Comparison of ENCODE assay signal across 8 cellular contexts in the genomic region with DNA sequence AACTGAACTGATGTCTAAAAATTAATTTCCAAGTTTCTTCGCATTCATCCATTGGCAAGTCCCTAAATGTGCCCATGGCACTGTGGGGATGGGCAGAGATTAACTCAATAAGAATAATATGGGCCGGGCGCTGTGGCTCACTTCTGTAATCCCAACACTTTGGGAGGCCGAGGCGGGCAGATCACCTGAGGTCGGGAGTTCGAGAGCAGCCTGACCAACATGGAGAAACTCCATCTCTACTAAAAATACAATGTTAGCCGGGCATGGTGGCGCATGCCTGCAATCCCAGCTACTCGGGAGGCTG. TPM values are rescaled to one million over a fixed set of nuclear protein-coding genes. Genes with fewer than 3 reads are reported as not detected.
DNase-seq lines count a peak whose midpoint lies in the region; ATAC-seq, FAIRE-seq and TF ChIP-seq lines count a peak whose summit lies in the region.
"Not testable (repeated sequence)": the region's sequence is repeated elsewhere in the genome, so short reads cannot be mapped to it uniquely, and the experiment has no call there.

No MANE protein-coding gene starts in this region.

- intact Hi-C loops in CD4-positive, alpha-beta memory T cell (cut with micrococcal nuclease) = loop anchor here (1.0 to 5.0 kb wide), 2 partner anchors 75 to 562 kb away; a partner anchor contains a TSS
- intact Hi-C loops in activated B cell treated with CpG ODN at 0.5 μM for 24 hours (cut with micrococcal nuclease) = loop anchor here (5.0 to 10.0 kb wide), 2 partner anchors 1331 to 1508 kb away; a partner anchor contains a TSS
- intact Hi-C loops in GM12878 (cut with micrococcal nuclease; ENCODE audit: unreplicated experiment) = loop anchor here (1.0 to 10.0 kb wide), 2 partner anchors 44 to 1431 kb away; a partner anchor contains a TSS
- intact Hi-C loops in lower lobe of right lung (cut with DNase I); pancreas (cut with DNase I); tibial artery (cut with DNase I; ENCODE audit: low total_unique reads): not testable (repeated sequence)

- RAD21 ChIA-PET in GM12878 (lab: Charles Lee; ENCODE audit: unreplicated experiment) = interaction anchor here (1.5 kb wide), 1 partner anchor 44 kb away, joined by 10 read pairs; a partner anchor contains a TSS

- not testable (repeated sequence) for TF ChIP-seq POLR2A in GM12878 (IDR thresholded peaks at IDR 0.05; ENCODE audit: low read depth, low read length)

- not testable (repeated sequence) for H3K27me3 ChIP-seq in CD4-positive, alpha-beta memory T cell (ENCODE audit: insufficient read depth, low read length); GM12878 (replicated peaks in 1 of 2; ENCODE audit: control insufficient read depth in 2 of 2, insufficient read depth in 2 of 2, low read length in 1 of 2); fibroblast of lung (ENCODE audit: control insufficient read depth, insufficient read depth, low read length); lower lobe of right lung (ENCODE audit: low read depth); pancreas; tibial artery

- not testable (repeated sequence) for TF ChIP-seq CTCF in LNCaP clone FGC (IDR thresholded peaks at IDR 0.05; ENCODE audit: control insufficient read depth, extremely low read depth, insufficient read depth); activated B cell treated with CpG ODN at 0.5 μM for 24 hours (IDR thresholded peaks at IDR 0.05); GM12878 (IDR thresholded peaks at IDR 0.05 in 2 of 3, conservative IDR thresholded peaks at IDR 0.05 in 1 of 3; ENCODE audit: control insufficient read depth in 2 of 3, extremely low read depth in 1 of 3, insufficient read depth in 1 of 3, low read depth in 3 of 3, low read length in 3 of 3); fibroblast of lung (conservative IDR thresholded peaks at IDR 0.05 in 1 of 2, IDR thresholded peaks at IDR 0.05 in 1 of 2; ENCODE audit: low read depth in 1 of 2, low read length in 2 of 2); lower lobe of right lung (IDR thresholded peaks at IDR 0.05); pancreas (IDR thresholded peaks at IDR 0.05); tibial artery (IDR thresholded peaks at IDR 0.05)

- H3K9me3 Mint-ChIP-seq in CD4-positive, alpha-beta memory T cell; activated B cell treated with CpG ODN at 0.5 μM for 24 hours: not testable (repeated sequence)

- not testable (repeated sequence) for H4K20me1 ChIP-seq in GM12878 (ENCODE audit: control insufficient read depth, insufficient read depth); fibroblast of lung (ENCODE audit: control insufficient read depth, extremely low read depth, insufficient read depth, low read length)

- BruUV-seq in GM12878 (replicated peaks; lab: Mats Ljungman, UMichigan) = not testable (repeated sequence)

- H3K27me3 Mint-ChIP-seq in CD4-positive, alpha-beta memory T cell; activated B cell treated with CpG ODN at 0.5 μM for 24 hours: not testable (repeated sequence)

- H3K36me3 Mint-ChIP-seq in CD4-positive, alpha-beta memory T cell = peaks cover 2 to 15% of the 10 kb centered on the region in 2 donors
- peaks cover 10% of the 10 kb centered on the region for H3K36me3 Mint-ChIP-seq in activated B cell treated with CpG ODN at 0.5 μM for 24 hours (ENCODE audit: low read depth)

- not testable (repeated sequence) for TF ChIP-seq EP300 in GM12878 (IDR thresholded peaks at IDR 0.05; ENCODE audit: borderline replicate concordance in 1 of 2, control insufficient read depth in 1 of 2, low read depth in 2 of 2, low read length in 2 of 2)

- H3K27ac Mint-ChIP-seq in CD4-positive, alpha-beta memory T cell = peak overlapping the region in 6 of 7 donors; percentile 14 to 94 (median 67)
- H3K27ac Mint-ChIP-seq in activated B cell treated with CpG ODN at 0.5 μM for 24 hours = peak overlapping the region; percentile 89

- H3K36me3 ChIP-seq in CD4-positive, alpha-beta memory T cell (ENCODE audit: insufficient read depth, low read length); GM12878 (ENCODE audit: control insufficient read depth in 2 of 2, insufficient read depth in 2 of 2, low read length in 1 of 2); fibroblast of lung (ENCODE audit: control insufficient read depth, insufficient read depth, low read length); lower lobe of right lung; pancreas; tibial artery: not testable (repeated sequence)

- in situ Hi-C loops in GM12878 (cut with MboI) = not testable (repeated sequence)

- H2AFZ ChIP-seq in GM12878 (ENCODE audit: control insufficient read depth, low read depth, low read length) (peak overlapping the region; percentile 77), fibroblast of lung (ENCODE audit: low read length) (peak overlapping the region; percentile 1)

- not testable (repeated sequence) for DNase-seq in CD4-positive, alpha-beta memory T cell; LNCaP clone FGC (ENCODE audit: low read depth); activated B cell treated with CpG ODN at 0.5 μM for 24 hours; GM12878 (ENCODE audit: low read depth, low spot score); fibroblast of lung (ENCODE audit: low read depth in 2 of 2); lower lobe of right lung; pancreas; tibial artery

- not testable (repeated sequence) for TF ChIP-seq RAD21 in GM12878 (IDR thresholded peaks at IDR 0.05; ENCODE audit: insufficient read depth, low read depth, low read length)

- H3K4me1 Mint-ChIP-seq in CD4-positive, alpha-beta memory T cell = peaks cover 34 to 58% (median 46%) of the 10 kb centered on the region in 4 donors
- H3K4me1 Mint-ChIP-seq in activated B cell treated with CpG ODN at 0.5 μM for 24 hours = peaks cover 46% of the 10 kb centered on the region

- 86% methylated on average over 10 of the region's 10 CpGs for WGBS in GM12878 (ENCODE audit: insufficient coverage, insufficient replicate concordance, low lambda C conversion rate, missing lambda C conversion rate)
- WGBS in pancreas, 2 donors = 81 to 85% methylated on average over 10 of the region's 10 CpGs

- not testable (repeated sequence) for FAIRE-seq in GM12878 (lab: Jason Lieb, UNC); pancreas (lab: Jason Lieb, UNC)

- not testable (repeated sequence) for H3K27ac ChIP-seq in CD4-positive, alpha-beta memory T cell (ENCODE audit: low read depth, low read length); fibroblast of lung (ENCODE audit: insufficient read depth, low read length)
- H3K27ac ChIP-seq in GM12878 (ENCODE audit: control insufficient read depth, insufficient read depth) (peak overlapping the region; percentile 74), lower lobe of right lung (peak overlapping the region; percentile 82), pancreas (peak overlapping the region in 2 of 4 donors; percentile 72 to 74), tibial artery (peak overlapping the region; percentile 84 to 89)

- SMC1A ChIA-PET in GM12878 (lab: Charles Lee; ENCODE audit: uncharacterized antibody, unreplicated experiment) = interaction anchor here (1.1 to 1.5 kb wide), 3 partner anchors 20 to 44 kb away, joined by 3 to 4 read pairs (median 3); a partner anchor contains a TSS

- POLR2A ChIA-PET in CD4-positive, alpha-beta memory T cell (lab: Charles Lee; ENCODE audit: partially characterized antibody) = interaction anchor here (1.2 kb wide), 1 partner anchor 44 kb away, joined by 3 read pairs; a partner anchor contains a TSS
- POLR2A ChIA-PET in activated B cell treated with CpG ODN at 0.5 μM for 24 hours (lab: Charles Lee) (interaction anchor here (0.6 to 1.5 kb wide), 2 partner anchors 44 to 518 kb away, joined by 3 to 4 read pairs; a partner anchor contains a TSS), GM12878 (lab: Charles Lee) (interaction anchor here (0.5 kb wide), 1 partner anchor 236 kb away, joined by 4 read pairs; no protein-coding TSS in a partner anchor)

- peaks cover 40% of the 10 kb centered on the region for H3K79me2 ChIP-seq in GM12878 (ENCODE audit: control insufficient read depth, insufficient read depth, low read length)
- H3K79me2 ChIP-seq in fibroblast of lung (ENCODE audit: control insufficient read depth, insufficient read depth, low read length) = peaks cover 30% of the 10 kb centered on the region

- CTCF ChIA-PET in CD4-positive, alpha-beta memory T cell (lab: Charles Lee; ENCODE audit: partially characterized antibody); activated B cell treated with CpG ODN at 0.5 μM for 24 hours (lab: Charles Lee): not testable (repeated sequence)
- CTCF ChIA-PET in GM12878 (lab: Yijun Ruan, JAX) = interaction anchor here (0.6 kb wide), 1 partner anchor 662 kb away, joined by 3 read pairs; no protein-coding TSS in a partner anchor

- H3K4me3 Mint-ChIP-seq in CD4-positive, alpha-beta memory T cell = peak overlapping the region; percentile 83 to 95 (median 92)
- peak overlapping the region; percentile 95 for H3K4me3 Mint-ChIP-seq in activated B cell treated with CpG ODN at 0.5 μM for 24 hours

- H3K4me1 ChIP-seq in CD4-positive, alpha-beta memory T cell (ENCODE audit: insufficient read depth, low read length) = peaks cover 50% of the 10 kb centered on the region
- peaks cover 18% of the 10 kb centered on the region for H3K4me1 ChIP-seq in GM12878 (ENCODE audit: control insufficient read depth, insufficient read depth, low read length)
- not testable (repeated sequence) for H3K4me1 ChIP-seq in fibroblast of lung (ENCODE audit: control insufficient read depth, extremely low read depth, insufficient read depth, low read length)
- H3K4me1 ChIP-seq in lower lobe of right lung = peaks cover 49% of the 10 kb centered on the region
- peaks cover 7 to 19% (median 16%) of the 10 kb centered on the region in 3 donors for H3K4me1 ChIP-seq in pancreas
- H3K4me1 ChIP-seq in tibial artery = peaks cover 0 to 37% (median 25%) of the 10 kb centered on the region in 4 donors

- not testable (repeated sequence) for H3K9me3 ChIP-seq in CD4-positive, alpha-beta memory T cell (ENCODE audit: control insufficient read depth in 1 of 2, low read length in 2 of 2); GM12878 (replicated peaks; ENCODE audit: control insufficient read depth, insufficient read depth, low read length); fibroblast of lung (ENCODE audit: control insufficient read depth, insufficient read depth, low read depth, low read length); lower lobe of right lung; pancreas; tibial artery

- H3K9ac ChIP-seq in GM12878 (ENCODE audit: control insufficient read depth, insufficient read depth, low read length) = 0 out of 2 replicates have a peak overlapping the region, but pooled peaks have one; percentile 19
- H3K9ac ChIP-seq in fibroblast of lung (ENCODE audit: insufficient read depth, low read length) = not testable (repeated sequence)

- ATAC-seq in activated B cell treated with CpG ODN at 0.5 μM for 24 hours (ENCODE audit: low read depth); GM12878; lower lobe of right lung; pancreas: not testable (repeated sequence)

- peak overlapping the region; percentile 53 to 78 for H3K4me3 ChIP-seq in CD4-positive, alpha-beta memory T cell (ENCODE audit: low read length in 2 of 2)
- H3K4me3 ChIP-seq in LNCaP clone FGC (ENCODE audit: low read depth, low read length) (peak overlapping the region; percentile 96), GM12878 (peak overlapping the region; percentile 96), fibroblast of lung (replicated peaks in 1 of 4; ENCODE audit: control extremely low read depth in 1 of 4, insufficient read depth in 1 of 4, low read depth in 3 of 4, low read length in 4 of 4) (peak overlapping the region in 2 of 4 experiments; percentile 92 to 93), lower lobe of right lung (peak overlapping the region; percentile 98), pancreas (peak overlapping the region; percentile 72 to 94 (median 89)), tibial artery (peak overlapping the region; percentile 88 to 98)

- peak overlapping the region; percentile 61 for H3K4me2 ChIP-seq in GM12878 (ENCODE audit: control insufficient read depth, insufficient read depth)
- H3K4me2 ChIP-seq in fibroblast of lung (ENCODE audit: extremely low read depth, insufficient read depth, low read length) = not testable (repeated sequence)

RNA-seq across cellular contexts. Expression of a gene that starts 0.5 kb away (rescaled TPM):
- 10 to 100 TPM; 14.5 to 16.1 TPM for total RNA-seq in CD4-positive, alpha-beta memory T cell
- polyA plus RNA-seq in CD4-positive, alpha-beta memory T cell = 1 to 10 TPM; 3.1 to 5.3 TPM
- total RNA-seq in activated B cell treated with CpG ODN at 0.5 μM for 24 hours (16.3 and 17.8 TPM in 2 replicates), GM12878 (2014; rRNA removed) (14.1 and 14.6 TPM in 2 replicates), GM12878 (2014; rRNA removed; fragmentation: Illumina TruSeq; extraction: Trizol) (7.6 and 11.3 TPM in 2 replicates), GM12878 (2021) (21.5 and 21.9 TPM in 2 replicates), fibroblast of lung (8.2 and 11.4 TPM in 2 replicates), lower lobe of right lung (27.9 TPM), pancreas (10 to 100 TPM in 1 of 6 donors, 1 to 10 TPM in 5; 6.0 to 10.3 (median 7.9) TPM)
- 20.9 and 23.3 TPM in 2 replicates for total RNA-seq in GM12878 (2013; cell fraction: nucleolus; rRNA removed)
- polyA plus RNA-seq in GM12878 (2011; ENCODE audit: low read depth) = 5.1 TPM
- polyA plus RNA-seq in GM12878 (2011; rRNA removed) (4.0 and 6.0 TPM in 2 replicates), GM12878 (2014; fragmentation: Illumina TruSeq; extraction: Trizol) (3.3 and 10.7 TPM in 2 replicates), GM12878 (2014; fragmentation: Nextera tagmentation; extraction: Ambion mirVana) (1 to 10 TPM; 1.4 to 1.5 TPM), GM12878 (2014; rRNA removed) (12.8 and 15.6 TPM in 2 replicates), GM12878 (2016; fragmentation: Nextera tagmentation; extraction: Ambion mirVana) (10 to 100 TPM; 20.6 to 23.2 TPM), fibroblast of lung (10.3 and 14.4 TPM in 2 replicates), pancreas (10 to 100 TPM; 11.9 to 12.8 TPM)
- polyA plus RNA-seq in GM12878 (2011; cell fraction: cytosol; rRNA removed) = 8.3 and 10.1 TPM in 2 replicates
- polyA plus RNA-seq in GM12878 (2011; cell fraction: nucleus; rRNA removed) = 19.6 and 30.4 TPM in 2 replicates
- polyA plus RNA-seq in GM12878 (2012) = 15.9 and 16.2 TPM in 2 replicates
- polyA minus RNA-seq in GM12878 (2011; rRNA and poly(A)+ RNA removed) = 3.2 and 8.4 TPM in 2 replicates
- polyA minus RNA-seq in GM12878 (2011; cell fraction: cytosol; rRNA and poly(A)+ RNA removed) = 5.2 and 7.4 TPM in 2 replicates
- 8.6 and 14.5 TPM in 2 replicates for polyA minus RNA-seq in GM12878 (2011; cell fraction: nucleus; rRNA and poly(A)+ RNA removed)
- 17.8 and 23.5 TPM in 2 replicates for polyA plus RNA-seq in fibroblast of lung (2012)
- 12.0 and 12.2 TPM in 2 replicates for polyA minus RNA-seq in fibroblast of lung (ENCODE audit: low replicate concordance)

RNA-seq across cellular contexts. Expression of a gene that starts 1.9 kb away (rescaled TPM):
- 10 to 100 TPM; 22.4 to 25.3 TPM for total RNA-seq in CD4-positive, alpha-beta memory T cell
- 10 to 100 TPM; 15.4 to 30.8 TPM for polyA plus RNA-seq in CD4-positive, alpha-beta memory T cell
- total RNA-seq in activated B cell treated with CpG ODN at 0.5 μM for 24 hours = 34.3 and 39.0 TPM in 2 replicates
- total RNA-seq in GM12878 (2013; cell fraction: nucleolus; rRNA removed) = 39.4 and 39.5 TPM in 2 replicates
- total RNA-seq in GM12878 (2014; rRNA removed) = 41.2 and 43.3 TPM in 2 replicates
- 43.0 and 49.2 TPM in 2 replicates for total RNA-seq in GM12878 (2014; rRNA removed; fragmentation: Illumina TruSeq; extraction: Trizol)
- 56.0 and 56.4 TPM in 2 replicates for total RNA-seq in GM12878 (2021)
- 14.8 TPM for polyA plus RNA-seq in GM12878 (2011; ENCODE audit: low read depth)
- polyA plus RNA-seq in GM12878 (2011; rRNA removed) = 32.8 and 38.1 TPM in 2 replicates
- 33.6 and 35.5 TPM in 2 replicates for polyA plus RNA-seq in GM12878 (2011; cell fraction: cytosol; rRNA removed)
- 13.9 and 15.4 TPM in 2 replicates for polyA plus RNA-seq in GM12878 (2011; cell fraction: nucleus; rRNA removed)
- polyA plus RNA-seq in GM12878 (2012) = 21.9 and 23.7 TPM in 2 replicates
- polyA plus RNA-seq in GM12878 (2014; fragmentation: Illumina TruSeq; extraction: Trizol) = 31.7 and 37.4 TPM in 2 replicates
- 10 to 100 TPM; 55.6 to 57.3 TPM for polyA plus RNA-seq in GM12878 (2014; fragmentation: Nextera tagmentation; extraction: Ambion mirVana)
- polyA plus RNA-seq in GM12878 (2014; rRNA removed) = 36.1 and 41.1 TPM in 2 replicates
- polyA plus RNA-seq in GM12878 (2016; fragmentation: Nextera tagmentation; extraction: Ambion mirVana) = 10 to 100 TPM; 78.8 to 83.8 TPM
- polyA minus RNA-seq in GM12878 (2011; rRNA and poly(A)+ RNA removed) = 53.0 and 57.9 TPM in 2 replicates
- 11.3 and 12.0 TPM in 2 replicates for polyA minus RNA-seq in GM12878 (2011; cell fraction: cytosol; rRNA and poly(A)+ RNA removed)
- polyA minus RNA-seq in GM12878 (2011; cell fraction: nucleus; rRNA and poly(A)+ RNA removed) = 5.2 and 7.7 TPM in 2 replicates
- 32.1 and 33.5 TPM in 2 replicates for total RNA-seq in fibroblast of lung
- 27.8 and 34.2 TPM in 2 replicates for polyA plus RNA-seq in fibroblast of lung
- 26.0 and 34.0 TPM in 2 replicates for polyA plus RNA-seq in fibroblast of lung (2012)
- polyA minus RNA-seq in fibroblast of lung (ENCODE audit: low replicate concordance) = 38.7 and 44.5 TPM in 2 replicates
- 37.0 TPM for total RNA-seq in lower lobe of right lung
- total RNA-seq in pancreas = 10 to 100 TPM; 11.8 to 17.4 (median 16.1) TPM
- 1 to 10 TPM; 6.9 to 8.9 TPM for polyA plus RNA-seq in pancreas

RNA-seq across cellular contexts. Expression of a gene that starts 24.4 kb away (rescaled TPM):
- not detected for total RNA-seq in CD4-positive, alpha-beta memory T cell
- polyA plus RNA-seq in CD4-positive, alpha-beta memory T cell = not detected
- total RNA-seq in activated B cell treated with CpG ODN at 0.5 μM for 24 hours (0.22 and 0.49 TPM in 2 replicates), GM12878 (2014; rRNA removed) (0.23 and 0.27 TPM in 2 replicates), GM12878 (2014; rRNA removed; fragmentation: Illumina TruSeq; extraction: Trizol) (0.18 TPM in 1 of 2 replicates, not detected in the other), GM12878 (2021) (0.49 TPM in 1 of 2 replicates, not detected in the other), fibroblast of lung (0.17 TPM in 1 of 2 replicates, not detected in the other), lower lobe of right lung (not detected), pancreas (under 1 TPM in 1 of 6 donors, not detected in 5; 0.22 TPM)
- 0.63 and 0.91 TPM in 2 replicates for total RNA-seq in GM12878 (2013; cell fraction: nucleolus; rRNA removed)
- polyA plus RNA-seq in GM12878 (2011; ENCODE audit: low read depth) = 0.33 TPM
- polyA plus RNA-seq in GM12878 (2011; rRNA removed) (0.10 and 0.12 TPM in 2 replicates), GM12878 (2014; fragmentation: Illumina TruSeq; extraction: Trizol) (0.09 and 0.57 TPM in 2 replicates), GM12878 (2014; fragmentation: Nextera tagmentation; extraction: Ambion mirVana) (under 1 TPM in 1 of 2 experiments, not detected in 1; 0.09 TPM), GM12878 (2014; rRNA removed) (0.32 TPM in 1 of 2 replicates, not detected in the other), GM12878 (2016; fragmentation: Nextera tagmentation; extraction: Ambion mirVana) (under 1 TPM; 0.33 to 0.38 TPM), fibroblast of lung (not detected in 2 replicates), pancreas (under 1 TPM; 0.34 to 0.85 TPM)
- polyA plus RNA-seq in GM12878 (2011; cell fraction: cytosol; rRNA removed) = 0.18 TPM in 1 of 2 replicates, not detected in the other
- 0.34 TPM in 1 of 2 replicates, not detected in the other for polyA plus RNA-seq in GM12878 (2011; cell fraction: nucleus; rRNA removed)
- 0.18 and 0.27 TPM in 2 replicates for polyA plus RNA-seq in GM12878 (2012)
- 0.21 TPM in 1 of 2 replicates, not detected in the other for polyA minus RNA-seq in GM12878 (2011; rRNA and poly(A)+ RNA removed)
- polyA minus RNA-seq in GM12878 (2011; cell fraction: cytosol; rRNA and poly(A)+ RNA removed) = not detected in 2 replicates
- polyA minus RNA-seq in GM12878 (2011; cell fraction: nucleus; rRNA and poly(A)+ RNA removed) = not detected in 2 replicates
- polyA plus RNA-seq in fibroblast of lung (2012) = 0.21 and 0.31 TPM in 2 replicates
- polyA minus RNA-seq in fibroblast of lung (ENCODE audit: low replicate concordance) = not detected in 2 replicates

RNA-seq across cellular contexts. Expression of a gene that starts 44.0 kb away (rescaled TPM):
- 1 to 10 TPM; 7.2 to 7.9 TPM for total RNA-seq in CD4-positive, alpha-beta memory T cell
- polyA plus RNA-seq in CD4-positive, alpha-beta memory T cell = 10 to 100 TPM in 1 of 2 donors, 1 to 10 TPM in 1; 6.4 to 14.6 TPM
- total RNA-seq in activated B cell treated with CpG ODN at 0.5 μM for 24 hours = 9.2 and 15.2 TPM in 2 replicates
- 3.0 and 6.2 TPM in 2 replicates for total RNA-seq in GM12878 (2013; cell fraction: nucleolus; rRNA removed)
- total RNA-seq in GM12878 (2014; rRNA removed) = 10.5 and 13.3 TPM in 2 replicates
- total RNA-seq in GM12878 (2014; rRNA removed; fragmentation: Illumina TruSeq; extraction: Trizol) = 20.7 and 21.7 TPM in 2 replicates
- total RNA-seq in GM12878 (2021) = 16.3 and 17.7 TPM in 2 replicates
- polyA plus RNA-seq in GM12878 (2011; ENCODE audit: low read depth) = 6.8 TPM
- 9.4 and 15.0 TPM in 2 replicates for polyA plus RNA-seq in GM12878 (2011; rRNA removed)
- 7.1 and 8.1 TPM in 2 replicates for polyA plus RNA-seq in GM12878 (2011; cell fraction: cytosol; rRNA removed)
- 4.9 and 5.6 TPM in 2 replicates for polyA plus RNA-seq in GM12878 (2011; cell fraction: nucleus; rRNA removed)
- polyA plus RNA-seq in GM12878 (2012) = 11.6 and 12.7 TPM in 2 replicates
- 13.3 and 15.8 TPM in 2 replicates for polyA plus RNA-seq in GM12878 (2014; fragmentation: Illumina TruSeq; extraction: Trizol)
- polyA plus RNA-seq in GM12878 (2014; fragmentation: Nextera tagmentation; extraction: Ambion mirVana) = 10 to 100 TPM; 10.9 to 17.5 TPM
- 13.7 and 14.3 TPM in 2 replicates for polyA plus RNA-seq in GM12878 (2014; rRNA removed)
- polyA plus RNA-seq in GM12878 (2016; fragmentation: Nextera tagmentation; extraction: Ambion mirVana) = 10 to 100 TPM; 46.2 to 51.7 TPM
- 2.3 and 2.9 TPM in 2 replicates for polyA minus RNA-seq in GM12878 (2011; rRNA and poly(A)+ RNA removed)
- 1.9 and 2.6 TPM in 2 replicates for polyA minus RNA-seq in GM12878 (2011; cell fraction: cytosol; rRNA and poly(A)+ RNA removed)
- 2.1 and 6.8 TPM in 2 replicates for polyA minus RNA-seq in GM12878 (2011; cell fraction: nucleus; rRNA and poly(A)+ RNA removed)
- total RNA-seq in fibroblast of lung = 7.4 and 10.2 TPM in 2 replicates
- 11.9 and 15.3 TPM in 2 replicates for polyA plus RNA-seq in fibroblast of lung
- polyA plus RNA-seq in fibroblast of lung (2012) = 17.1 and 26.7 TPM in 2 replicates
- 5.3 and 6.1 TPM in 2 replicates for polyA minus RNA-seq in fibroblast of lung (ENCODE audit: low replicate concordance)
- 13.4 TPM for total RNA-seq in lower lobe of right lung
- total RNA-seq in pancreas = 1 to 10 TPM; 4.7 to 9.3 (median 7.6) TPM
- 10 to 100 TPM; 13.4 to 19.9 TPM for polyA plus RNA-seq in pancreas
